In genomic region chr18:47485221-47485797, GRCh38 we compare ENCODE assay signal across 1 cellular context.
TF ChIP-seq lines count a peak whose summit lies in the region.

No MANE protein-coding gene starts in this region.

TF ChIP-seq in H1, 55 proteins besides CTCF, POLR2A, EP300 and RAD21:
- TF ChIP-seq ATF2 (IDR thresholded peaks at IDR 0.05; ENCODE audit: low read length) (no peak), ATF3 (IDR thresholded peaks at IDR 0.05; ENCODE audit: insufficient read depth, low read depth, low read length) (no peak)
